Comparison of ENCODE assay signal across 32 cellular contexts in the genomic region with DNA sequence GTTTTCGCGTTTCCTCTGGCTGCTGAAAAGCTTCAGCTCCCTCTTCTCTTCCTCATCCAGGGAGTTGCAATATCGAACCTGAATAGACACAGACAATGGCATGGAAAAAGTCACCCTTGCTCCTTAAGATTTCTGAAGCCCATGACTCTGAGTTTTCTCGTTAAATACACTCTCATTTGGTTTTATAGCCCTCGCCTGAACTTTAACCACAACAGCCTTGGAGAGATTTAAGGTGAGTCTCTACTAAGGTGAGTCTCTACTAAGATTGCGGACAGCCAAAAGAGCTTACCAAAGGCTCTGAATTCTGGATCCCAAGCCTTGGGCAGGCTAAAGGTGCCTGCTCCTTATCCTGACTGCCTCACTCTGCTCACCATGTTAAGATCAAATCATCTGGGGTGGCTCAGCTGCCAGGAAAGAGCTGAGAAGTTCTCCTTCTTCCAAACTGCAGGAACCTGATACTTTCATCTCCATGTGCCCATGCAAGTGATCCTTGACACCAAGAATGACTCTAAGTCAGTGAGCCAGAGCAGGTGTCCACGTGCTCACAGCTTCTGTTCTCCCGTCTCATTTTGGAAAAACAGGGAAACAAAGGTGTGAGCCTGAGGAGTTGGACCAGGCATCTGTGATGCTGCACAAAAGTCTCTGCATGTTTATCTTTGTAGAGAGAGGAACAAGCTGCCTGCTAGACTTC.
"Had no signal": no experiment of that assay in that cellular context is flagged by ENCODE, and none has a peak within 500 bp of the region (broad histone marks: within the 10 kb centered on the region; RNA-seq: fewer than 3 reads in every experiment).

No MANE protein-coding gene starts in this region.

- H3K9me3 ChIP-seq: left lung, pancreas, psoas muscle, sigmoid colon, tibial artery had no signal

- H3K4me3 ChIP-seq: left lung, lung, pancreas, psoas muscle, sigmoid colon, tibial artery had no signal

- H3K27me3 ChIP-seq: brain microvascular endothelial cell, left lung, pancreas, sigmoid colon, tibial artery had no signal

- ATAC-seq: esophagus mucosa; left lung; naive thymus-derived CD4-positive, alpha-beta T cell; pancreas; psoas muscle; stimulated activated effector memory CD8-positive, alpha-beta T cell treated with anti-CD3 and anti-CD28 coated beads, Interleukin-12 subunit alpha, Interleukin-12 subunit beta, amount 100 ng/mL, for 72 hours; stimulated activated naive CD8-positive, alpha-beta T cell treated with anti-CD3 and anti-CD28 coated beads, Interleukin-15, amount 100 ng/mL, for 72 hours had no signal

- DNase-seq: activated CD4-positive, alpha-beta memory T cell treated with anti-CD3 and anti-CD28 coated beads for 36 hours; activated CD4-positive, alpha-beta T cell treated with anti-CD3 and anti-CD28 coated beads, Interleukin-2, amount 10 ng/mL, durations not matched to agents 24 days and 14 days; activated CD4-positive, CD25-positive, alpha-beta regulatory T cell treated with anti-CD3 and anti-CD28 coated beads, Interleukin-2, amount 50 U/mL, for 72 hours; activated CD8-positive, alpha-beta memory T cell treated with anti-CD3 and anti-CD28 coated beads, Interleukin-2, amount 50 U/mL, for 4 hours; activated gamma-delta T cell; activated naive CD4-positive, alpha-beta T cell treated with anti-CD3 and anti-CD28 coated beads, Interleukin-2, amount 50 U/mL, for 16 hours; activated T-cell treated with anti-CD3 and anti-CD28 coated beads, Interleukin-2, amount 50 U/mL, for 1 hour; amniotic stem cell; brain microvascular endothelial cell; caudate nucleus; foreskin fibroblast; head of caudate nucleus; hypothalamus; immature natural killer cell; kidney; left lung; naive thymus-derived CD4-positive, alpha-beta T cell; nucleus accumbens; pancreas; psoas muscle; sigmoid colon; small intestine; stimulated activated CD4-positive, alpha-beta T cell treated with anti-CD3 and anti-CD28 coated beads, Interleukin-4, amount 100 ng/mL, for 24 hours; stimulated activated naive CD8-positive, alpha-beta T cell treated with anti-CD3 and anti-CD28 coated beads, Interleukin-15, amount 100 ng/mL, for 72 hours; substantia nigra; T-helper 2 cell; tibial artery had no signal

- H3K27ac ChIP-seq: brain microvascular endothelial cell, left lung, pancreas, tibial artery had no signal

- H3K36me3 ChIP-seq: pancreas had no signal

- FAIRE-seq: astrocyte, endothelial cell of umbilical vein, kidney, pancreas, small intestine had no signal
